Comparison of ENCODE assay signal across 25 cellular contexts in genomic region chrX:38313190-38313589, GRCh38. TPM values are rescaled to one million over a fixed set of nuclear protein-coding genes. Genes with fewer than 3 reads are reported as not detected.
DNase-seq lines count a peak whose midpoint lies in the region; TF ChIP-seq lines count a peak whose summit lies in the region.
"Had no signal": no experiment of that assay in that cellular context is flagged by ENCODE, and none has a peak within 500 bp of the region (broad histone marks: within the 10 kb centered on the region; RNA-seq: fewer than 3 reads in every experiment).

No MANE protein-coding gene starts in this region.

- H3K36me3 Mint-ChIP-seq in HFFc6 (ENCODE audit: low read depth): 0 out of 2 replicates have a peak, but pooled peaks cover 3% of the 10 kb centered on the region
- H3K36me3 Mint-ChIP-seq in CD8-positive, alpha-beta memory T cell: peaks cover 3 to 40% (median 6%) of the 10 kb centered on the region in 3 donors
- H3K36me3 Mint-ChIP-seq: type B pancreatic cell had no signal

- CTCF ChIA-PET in CD8-positive, alpha-beta memory T cell (lab: Charles Lee): no interaction called here

- no peak overlapping the region for H3K27ac ChIP-seq in CD8-positive, alpha-beta memory T cell (ENCODE audit: low read depth, low read length)
- no peak overlapping the region for H3K27ac ChIP-seq in caudate nucleus (ENCODE audit: low read depth, low read length)
- H3K27ac ChIP-seq: heart left ventricle, left lung had no signal

- POLR2A ChIA-PET in CD8-positive, alpha-beta memory T cell (lab: Charles Lee): no interaction called here

- peak overlapping the region; percentile 70 for H3K27ac Mint-ChIP-seq in HFFc6
- H3K27ac Mint-ChIP-seq in CD8-positive, alpha-beta memory T cell: no peak overlapping the region
- H3K27ac Mint-ChIP-seq: activated naive CD4-positive, alpha-beta T cell treated with anti-CD3 and anti-CD28 coated beads, Interleukin-2, amount 50 U/mL, for 24 hours; activated T-helper 1 cell treated with anti-CD3 and anti-CD28 coated beads, Interleukin-12 subunit alpha, Interleukin-12 subunit beta, Interleukin-2, Interleukin-4 antibody, amounts not matched to agents 30 ng/mL and 10 ng/mL and 1 ng/mL, durations not matched to agents 14 hours and 24 hours and 36 hours; endodermal cell; H9; mesothelial cell of epicardium; naive thymus-derived CD8-positive, alpha-beta T cell; type B pancreatic cell had no signal

- TF ChIP-seq CTCF in AG10803 (conservative IDR thresholded peaks at IDR 0.05; ENCODE audit: low read length) (no peak), HFFc6 (IDR thresholded peaks at IDR 0.05) (no peak), astrocyte of the spinal cord (IDR thresholded peaks at IDR 0.05; ENCODE audit: low read depth, low read length) (no peak), foreskin fibroblast (IDR thresholded peaks at IDR 0.05; ENCODE audit: low read depth, low read length) (no peak)

- H3K27me3 ChIP-seq in CD8-positive, alpha-beta memory T cell (ENCODE audit: insufficient read depth, low read length, poor library complexity, severe bottlenecking): no peaks in the 10 kb centered on the region
- H3K27me3 ChIP-seq: heart left ventricle, left lung had no signal

- no peaks in the 10 kb centered on the region for H3K36me3 ChIP-seq in CD8-positive, alpha-beta memory T cell (ENCODE audit: insufficient read depth, low read length)

- in situ Hi-C loops in astrocyte of the spinal cord (cut with HindIII; ENCODE audit: low sequenced_read_pairs): no loop called here

- H3K4me1 Mint-ChIP-seq in HFFc6 (ENCODE audit: low read depth): peaks cover 32% of the 10 kb centered on the region
- H3K4me1 Mint-ChIP-seq in CD8-positive, alpha-beta memory T cell: no peaks in the 10 kb centered on the region
- H3K4me1 Mint-ChIP-seq: activated naive CD4-positive, alpha-beta T cell treated with anti-CD3 and anti-CD28 coated beads, Interleukin-2, amount 50 U/mL, for 24 hours; endodermal cell; H9; mesothelial cell of epicardium; naive thymus-derived CD8-positive, alpha-beta T cell had no signal

- peak overlapping the region; percentile 67; the same call in 1 of the 2 replicates for H3K4me3 Mint-ChIP-seq in HFFc6
- H3K4me3 Mint-ChIP-seq in CD8-positive, alpha-beta memory T cell: no peak overlapping the region
- H3K4me3 Mint-ChIP-seq: activated naive CD4-positive, alpha-beta T cell treated with anti-CD3 and anti-CD28 coated beads, Interleukin-2, amount 50 U/mL, for 24 hours; activated T-helper 1 cell treated with anti-CD3 and anti-CD28 coated beads, Interleukin-12 subunit alpha, Interleukin-12 subunit beta, Interleukin-2, Interleukin-4 antibody, amounts not matched to agents 30 ng/mL and 10 ng/mL and 1 ng/mL, durations not matched to agents 14 hours and 24 hours and 36 hours; endodermal cell; H9; mesothelial cell of epicardium; naive thymus-derived CD8-positive, alpha-beta T cell; type B pancreatic cell had no signal

- H3K4me3 ChIP-seq in AG10803 (ENCODE audit: low read length) (no peak overlapping the region), astrocyte of the spinal cord (ENCODE audit: low read depth, low read length) (no peak overlapping the region), foreskin fibroblast (ENCODE audit: low read depth in 1 of 2, low read length in 2 of 2) (no peak overlapping the region)
- no peak overlapping the region for H3K4me3 ChIP-seq in CD8-positive, alpha-beta memory T cell (ENCODE audit: low read length)
- H3K4me3 ChIP-seq: heart left ventricle, left lung had no signal

- no peaks in the 10 kb centered on the region for H3K9me3 ChIP-seq in CD8-positive, alpha-beta memory T cell (ENCODE audit: low read length)
- H3K9me3 ChIP-seq: heart left ventricle, left lung had no signal

- peak; percentile 16 for DNase-seq in AG10803 (ENCODE audit: low read depth)
- DNase-seq in HFFc6: peak; percentile 11
- DNase-seq in astrocyte of the spinal cord (ENCODE audit: low read depth, low spot score): peak; percentile 46
- DNase-seq in foreskin fibroblast: peak; percentile 42 to 57
- no peak for DNase-seq in CD8-positive, alpha-beta memory T cell
- no peak for DNase-seq in stimulated activated naive CD4-positive, alpha-beta T cell (lab: John Stamatoyannopoulos, UW)
- no peak for DNase-seq in caudate nucleus (lab: John Stamatoyannopoulos, UW)
- DNase-seq in NCI-H748 (lab: John Stamatoyannopoulos, UW; ENCODE audit: unreplicated experiment): no peak
- DNase-seq: activated CD4-positive, alpha-beta T cell treated with anti-CD3 and anti-CD28 coated beads for 4 hours; aorta; endodermal cell; GDM1; H9; heart left ventricle; left lung; naive thymus-derived CD8-positive, alpha-beta T cell; NCI-H187 treated with DMSO at 0.1 percent for 48 hours; NCI-H748 treated with DMSO at 0.1 percent for 48 hours; SHP77; stimulated activated CD8-positive, alpha-beta memory T cell treated with anti-CD3 and anti-CD28 coated beads, Interleukin-4, amount 100 ng/mL, for 48 hours had no signal

- no peaks in the 10 kb centered on the region for H3K9me3 Mint-ChIP-seq in HFFc6
- H3K9me3 Mint-ChIP-seq in CD8-positive, alpha-beta memory T cell: no peaks in the 10 kb centered on the region
- H3K9me3 Mint-ChIP-seq: activated naive CD4-positive, alpha-beta T cell treated with anti-CD3 and anti-CD28 coated beads, Interleukin-2, amount 50 U/mL, for 24 hours; activated T-helper 1 cell treated with anti-CD3 and anti-CD28 coated beads, Interleukin-12 subunit alpha, Interleukin-12 subunit beta, Interleukin-2, Interleukin-4 antibody, amounts not matched to agents 30 ng/mL and 10 ng/mL and 1 ng/mL, durations not matched to agents 14 hours and 24 hours and 36 hours; naive thymus-derived CD8-positive, alpha-beta T cell; type B pancreatic cell had no signal

- H3K27me3 Mint-ChIP-seq in HFFc6 (ENCODE audit: insufficient read depth): no peaks in the 10 kb centered on the region
- H3K27me3 Mint-ChIP-seq in CD8-positive, alpha-beta memory T cell: peaks cover 0 to 1% of the 10 kb centered on the region in 2 donors
- H3K27me3 Mint-ChIP-seq: activated naive CD4-positive, alpha-beta T cell treated with anti-CD3 and anti-CD28 coated beads, Interleukin-2, amount 50 U/mL, for 24 hours; naive thymus-derived CD8-positive, alpha-beta T cell; type B pancreatic cell had no signal

- no peaks in the 10 kb centered on the region for H3K4me1 ChIP-seq in CD8-positive, alpha-beta memory T cell (ENCODE audit: insufficient read depth, low read length)
- H3K4me1 ChIP-seq: heart left ventricle, left lung had no signal

RNA-seq across cellular contexts. Expression of gene RPGR, which starts 14.1 kb away (rescaled TPM):
- 1 to 10 TPM; 3.0 to 5.8 (median 4.1) TPM for total RNA-seq in HFFc6 (2021; fragmentation: NEBNext Ultra II Directional; extraction: Animal tissue kit (Norgen Biotek cat#: 25700))
- 10 to 100 TPM in 1 of 2 experiments, 1 to 10 TPM in 1; 8.5 to 11.1 TPM for total RNA-seq in CD8-positive, alpha-beta memory T cell
- polyA plus RNA-seq in CD8-positive, alpha-beta memory T cell: 7.1 TPM

RNA-seq across cellular contexts. Expression of gene OTC, which starts 39.2 kb away (rescaled TPM):
- not detected for total RNA-seq in HFFc6 (2021; fragmentation: NEBNext Ultra II Directional; extraction: Animal tissue kit (Norgen Biotek cat#: 25700))
- total RNA-seq in CD8-positive, alpha-beta memory T cell: under 1 TPM in 1 of 2 experiments, not detected in 1; 0.15 TPM
- polyA plus RNA-seq in CD8-positive, alpha-beta memory T cell: not detected
- total RNA-seq: activated T-helper 1 cell treated with anti-CD3 and anti-CD28 coated beads, Interleukin-12 subunit alpha, Interleukin-12 subunit beta, Interleukin-2, Interleukin-4 antibody, amounts not matched to agents 30 ng/mL and 10 ng/mL and 1 ng/mL, durations not matched to agents 14 hours and 24 hours and 36 hours; endodermal cell; H9; heart left ventricle; mesothelial cell of epicardium; naive thymus-derived CD8-positive, alpha-beta T cell; osteoblast had no signal
- polyA plus RNA-seq: naive thymus-derived CD8-positive, alpha-beta T cell had no signal

Comparison
In these comparisons a context has a peak if more than half of its experiments do, and no peak if none do; other contexts are left out.
1. DNase-seq: peak in AG10803 (single experiment), HFFc6 (single experiment), astrocyte of the spinal cord (single experiment) and foreskin fibroblast (2 of 2); none in CD8-positive, alpha-beta memory T cell (0 of 5), stimulated activated naive CD4-positive, alpha-beta T cell (0 of 6), caudate nucleus (0 of 61) and NCI-H748 (single experiment).